In genomic region chr19:1027953-1028902, GRCh38 we compare ENCODE assay signal across 1 cellular context.
TF ChIP-seq lines count a peak whose summit lies in the region.

No MANE protein-coding gene starts in this region.

TF ChIP-seq in HepG2, 621 proteins besides CTCF, POLR2A, EP300 and RAD21 (continued from another document and continues in another):
- TF ChIP-seq, protein P1, sequence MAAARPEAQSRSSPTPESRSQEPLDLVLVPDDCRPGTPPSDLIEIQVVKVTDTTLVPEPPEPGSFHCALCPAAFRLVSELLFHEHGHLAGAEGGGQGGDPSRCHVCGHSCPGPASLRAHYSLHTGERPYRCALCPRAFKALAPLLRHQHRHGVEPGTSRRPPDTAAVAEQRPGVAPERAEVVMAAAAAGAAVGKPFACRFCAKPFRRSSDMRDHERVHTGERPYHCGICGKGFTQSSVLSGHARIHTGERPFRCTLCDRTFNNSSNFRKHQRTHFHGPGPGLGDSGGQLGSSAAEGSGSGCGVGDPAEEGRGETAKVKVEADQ (CRISPR knock-in tag; IDR thresholded peaks at IDR 0.05; ENCODE audit: borderline replicate concordance), result no peak
- no peak for TF ChIP-seq NFYC (CRISPR knock-in tag; IDR thresholded peaks at IDR 0.05)
- TF ChIP-seq, protein P2, sequence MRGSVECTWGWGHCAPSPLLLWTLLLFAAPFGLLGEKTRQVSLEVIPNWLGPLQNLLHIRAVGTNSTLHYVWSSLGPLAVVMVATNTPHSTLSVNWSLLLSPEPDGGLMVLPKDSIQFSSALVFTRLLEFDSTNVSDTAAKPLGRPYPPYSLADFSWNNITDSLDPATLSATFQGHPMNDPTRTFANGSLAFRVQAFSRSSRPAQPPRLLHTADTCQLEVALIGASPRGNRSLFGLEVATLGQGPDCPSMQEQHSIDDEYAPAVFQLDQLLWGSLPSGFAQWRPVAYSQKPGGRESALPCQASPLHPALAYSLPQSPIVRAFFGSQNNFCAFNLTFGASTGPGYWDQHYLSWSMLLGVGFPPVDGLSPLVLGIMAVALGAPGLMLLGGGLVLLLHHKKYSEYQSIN (CRISPR knock-in tag; IDR thresholded peaks at IDR 0.05; ENCODE audit: borderline replicate concordance), result no peak
- TF ChIP-seq THYN1 (CRISPR knock-in tag; IDR thresholded peaks at IDR 0.05; ENCODE audit: borderline replicate concordance, low read depth), result no peak
- no peak for TF ChIP-seq ZNF619 (CRISPR knock-in tag; IDR thresholded peaks at IDR 0.05)
- no peak for TF ChIP-seq AGO1 (IDR thresholded peaks at IDR 0.05; ENCODE audit: low read depth, low read length, poor library complexity, severe bottlenecking)
- TF ChIP-seq SRSF1 (optimal IDR thresholded peaks at IDR 0.05; ENCODE audit: low read depth, low read length), result peak; percentile 97
- no peak for TF ChIP-seq NR2C2 (CRISPR knock-in tag; IDR thresholded peaks at IDR 0.05; ENCODE audit: borderline replicate concordance)
- TF ChIP-seq, protein P3, sequence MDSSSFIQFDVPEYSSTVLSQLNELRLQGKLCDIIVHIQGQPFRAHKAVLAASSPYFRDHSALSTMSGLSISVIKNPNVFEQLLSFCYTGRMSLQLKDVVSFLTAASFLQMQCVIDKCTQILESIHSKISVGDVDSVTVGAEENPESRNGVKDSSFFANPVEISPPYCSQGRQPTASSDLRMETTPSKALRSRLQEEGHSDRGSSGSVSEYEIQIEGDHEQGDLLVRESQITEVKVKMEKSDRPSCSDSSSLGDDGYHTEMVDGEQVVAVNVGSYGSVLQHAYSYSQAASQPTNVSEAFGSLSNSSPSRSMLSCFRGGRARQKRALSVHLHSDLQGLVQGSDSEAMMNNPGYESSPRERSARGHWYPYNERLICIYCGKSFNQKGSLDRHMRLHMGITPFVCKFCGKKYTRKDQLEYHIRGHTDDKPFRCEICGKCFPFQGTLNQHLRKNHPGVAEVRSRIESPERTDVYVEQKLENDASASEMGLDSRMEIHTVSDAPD (CRISPR knock-in tag; IDR thresholded peaks at IDR 0.05), result 0 out of 2 replicates have a peak, but pooled peaks have one; percentile 19
- no peak for TF ChIP-seq KDM4B (CRISPR knock-in tag; IDR thresholded peaks at IDR 0.05)
- TF ChIP-seq ZNF644 (CRISPR knock-in tag; IDR thresholded peaks at IDR 0.05; ENCODE audit: low read depth), result no peak
- TF ChIP-seq ZNF564 (CRISPR knock-in tag; IDR thresholded peaks at IDR 0.05), result no peak
- TF ChIP-seq FOXA1 (IDR thresholded peaks at IDR 0.05), result no peak
- peak; percentile 74 for TF ChIP-seq FOXA1 (CRISPR knock-in tag; IDR thresholded peaks at IDR 0.05)
- no peak for TF ChIP-seq ZNF142 (CRISPR knock-in tag; IDR thresholded peaks at IDR 0.05)
- no peak for TF ChIP-seq TP53 (CRISPR knock-in tag; conservative IDR thresholded peaks at IDR 0.05)
- TF ChIP-seq ZNF747 (CRISPR knock-in tag; IDR thresholded peaks at IDR 0.05; ENCODE audit: borderline replicate concordance), result 0 out of 2 replicates have a peak, but pooled peaks have one; percentile 8
- no peak for TF ChIP-seq ZNF800 (CRISPR knock-in tag; IDR thresholded peaks at IDR 0.05)
- TF ChIP-seq POGK (CRISPR knock-in tag; conservative IDR thresholded peaks at IDR 0.05), result no peak
- no peak for TF ChIP-seq ZNF652 (CRISPR knock-in tag; IDR thresholded peaks at IDR 0.05; ENCODE audit: borderline replicate concordance, low read depth)
- peak; percentile 53 for TF ChIP-seq PHF8 (CRISPR knock-in tag; IDR thresholded peaks at IDR 0.05)
- no peak for TF ChIP-seq IRF9 (CRISPR knock-in tag; IDR thresholded peaks at IDR 0.05; ENCODE audit: borderline replicate concordance)
- no peak for TF ChIP-seq HOXA9 (CRISPR knock-in tag; IDR thresholded peaks at IDR 0.05; ENCODE audit: borderline replicate concordance)
- TF ChIP-seq MBNL3 (CRISPR knock-in tag; conservative IDR thresholded peaks at IDR 0.05), result no peak
- TF ChIP-seq CREB3 (CRISPR knock-in tag; IDR thresholded peaks at IDR 0.05), result no peak
- no peak for TF ChIP-seq STAT5B (CRISPR knock-in tag; IDR thresholded peaks at IDR 0.05)
- no peak for TF ChIP-seq XBP1 (CRISPR knock-in tag; IDR thresholded peaks at IDR 0.05)
- TF ChIP-seq SOX5 (CRISPR knock-in tag; IDR thresholded peaks at IDR 0.05; ENCODE audit: borderline replicate concordance), result no peak
- TF ChIP-seq ZNF883 (CRISPR knock-in tag; IDR thresholded peaks at IDR 0.05; ENCODE audit: not compliant biosample characterization), result no peak
- no peak for TF ChIP-seq RNF219 (CRISPR knock-in tag; IDR thresholded peaks at IDR 0.05)
- no peak for TF ChIP-seq ZNF557 (CRISPR knock-in tag; IDR thresholded peaks at IDR 0.05)
- TF ChIP-seq IKZF5 (CRISPR knock-in tag; IDR thresholded peaks at IDR 0.05), result no peak
- no peak for TF ChIP-seq JUNB (CRISPR knock-in tag; IDR thresholded peaks at IDR 0.05; ENCODE audit: borderline replicate concordance)
- TF ChIP-seq CENPX (CRISPR knock-in tag; IDR thresholded peaks at IDR 0.05), result no peak
- peak; percentile 67 for TF ChIP-seq ZNF629 (CRISPR knock-in tag; conservative IDR thresholded peaks at IDR 0.05)
- no peak for TF ChIP-seq ZNF775 (CRISPR knock-in tag; IDR thresholded peaks at IDR 0.05; ENCODE audit: borderline replicate concordance)
- TF ChIP-seq, protein P4, sequence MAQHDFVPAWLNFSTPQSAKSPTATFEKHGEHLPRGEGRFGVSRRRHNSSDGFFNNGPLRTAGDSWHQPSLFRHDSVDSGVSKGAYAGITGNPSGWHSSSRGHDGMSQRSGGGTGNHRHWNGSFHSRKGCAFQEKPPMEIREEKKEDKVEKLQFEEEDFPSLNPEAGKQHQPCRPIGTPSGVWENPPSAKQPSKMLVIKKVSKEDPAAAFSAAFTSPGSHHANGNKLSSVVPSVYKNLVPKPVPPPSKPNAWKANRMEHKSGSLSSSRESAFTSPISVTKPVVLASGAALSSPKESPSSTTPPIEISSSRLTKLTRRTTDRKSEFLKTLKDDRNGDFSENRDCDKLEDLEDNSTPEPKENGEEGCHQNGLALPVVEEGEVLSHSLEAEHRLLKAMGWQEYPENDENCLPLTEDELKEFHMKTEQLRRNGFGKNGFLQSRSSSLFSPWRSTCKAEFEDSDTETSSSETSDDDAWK (CRISPR knock-in tag; IDR thresholded peaks at IDR 0.05), result no peak
- no peak for TF ChIP-seq ZNF12 (CRISPR knock-in tag; IDR thresholded peaks at IDR 0.05)
- no peak for TF ChIP-seq ZNF572 (CRISPR knock-in tag; IDR thresholded peaks at IDR 0.05)
- no peak for TF ChIP-seq ATAD3A (CRISPR knock-in tag; IDR thresholded peaks at IDR 0.05)
- no peak for TF ChIP-seq KDM3A (CRISPR knock-in tag; IDR thresholded peaks at IDR 0.05; ENCODE audit: low read depth)
- TF ChIP-seq SSRP1 (CRISPR knock-in tag; IDR thresholded peaks at IDR 0.05), result no peak
- no peak for TF ChIP-seq ZNF773 (CRISPR knock-in tag; IDR thresholded peaks at IDR 0.05; ENCODE audit: borderline replicate concordance)
- TF ChIP-seq ZNF260 (CRISPR knock-in tag; IDR thresholded peaks at IDR 0.05; ENCODE audit: borderline replicate concordance, low read depth), result no peak
- no peak; the same call in 1 of the 2 replicates for TF ChIP-seq KDM2A (CRISPR knock-in tag; IDR thresholded peaks at IDR 0.05; ENCODE audit: borderline replicate concordance, low read depth)
- TF ChIP-seq PPARG (CRISPR knock-in tag; conservative IDR thresholded peaks at IDR 0.05), result no peak
